ENCODE assay signal across 9 cellular contexts in the genomic region with DNA sequence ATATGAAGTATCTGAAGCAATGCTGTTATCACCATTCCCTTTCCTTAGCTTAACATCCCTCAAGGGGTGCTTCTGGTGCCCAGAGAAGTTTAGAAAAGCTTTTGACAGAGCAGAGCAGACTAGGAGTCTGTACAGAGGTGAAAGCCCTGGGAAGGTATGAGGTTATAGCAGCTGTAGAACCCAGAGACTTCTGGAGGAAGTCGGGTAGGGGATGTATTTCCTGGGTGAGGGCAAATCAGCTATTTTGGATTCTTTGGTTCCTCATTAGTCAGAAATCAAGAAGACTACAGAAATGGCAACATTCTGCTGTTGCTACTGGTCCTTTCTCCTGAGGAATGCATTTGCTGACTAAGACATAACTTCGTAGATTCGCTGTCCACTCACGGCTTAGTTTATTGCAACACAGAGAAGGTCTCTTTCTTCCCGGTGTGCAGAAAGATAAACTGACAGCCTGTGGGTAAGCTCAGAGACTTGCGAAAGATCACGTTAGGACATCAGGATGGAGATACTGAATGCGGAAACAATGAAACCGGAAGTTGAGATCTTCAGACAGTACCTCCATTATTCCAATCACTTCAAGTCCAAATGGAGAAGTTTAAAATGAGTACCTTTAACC. TPM values are rescaled to one million over a fixed set of nuclear protein-coding genes. Genes with fewer than 3 reads are reported as not detected.
DNase-seq lines count a peak whose midpoint lies in the region; ATAC-seq and TF ChIP-seq lines count a peak whose summit lies in the region.
"Had no signal": no experiment of that assay in that cellular context is flagged by ENCODE, and none has a peak within 500 bp of the region (broad histone marks: within the 10 kb centered on the region; RNA-seq: fewer than 3 reads in every experiment).

No MANE protein-coding gene starts in this region.

- H3K9ac ChIP-seq in OCI-LY1 (ENCODE audit: low read length): no peak overlapping the region

- no peaks in the 10 kb centered on the region for H3K9me2 ChIP-seq in OCI-LY1 (ENCODE audit: low read depth, low read length)

- 0 out of 2 replicates have a peak overlapping the region, but pooled peaks have one; percentile 27 for H3K4me2 ChIP-seq in OCI-LY1 (ENCODE audit: low read length)

- H3K79me2 ChIP-seq in OCI-LY1 (ENCODE audit: insufficient read depth, low read length): no peaks in the 10 kb centered on the region

- peaks cover 57% of the 10 kb centered on the region for H3K4me1 ChIP-seq in OCI-LY1 (ENCODE audit: insufficient read depth, low read length, severe bottlenecking)

- H3K9me3 ChIP-seq in OCI-LY1 (ENCODE audit: low read length): no peaks in the 10 kb centered on the region

- peak; percentile 23 for DNase-seq in fibroblast of gingiva (ENCODE audit: low read depth)
- DNase-seq in omental fat pad (ENCODE audit: low spot score): no peak
- DNase-seq in stimulated activated CD4-positive, alpha-beta T cell treated with anti-CD3 and anti-CD28 coated beads, Interleukin-15, amount 100 ng/mL, for 24 hours: no peak
- DNase-seq in middle frontal gyrus (ENCODE audit: extremely low spot score, low spot score): no peak
- no peak for DNase-seq in NCI-H446 treated with DMSO at 0.1 percent for 48 hours (lab: John Stamatoyannopoulos, UW)
- no peak for DNase-seq in central memory CD4-positive, alpha-beta T cell

- ATAC-seq in GM19438 (IDR thresholded peaks at IDR 0.05; ENCODE audit: low read depth, unreplicated experiment) (peak; percentile 40), omental fat pad (ENCODE audit: low FRiP score) (peak; percentile 81)
- ATAC-seq: natural killer cell treated with Interleukin-12 subunit alpha and Interleukin-12 subunit beta and Interleukin-15 and Interleukin-18, amount 100 ng/mL, for 72 hours had no signal

- peak overlapping the region; percentile 98 for H2AFZ ChIP-seq in OCI-LY1 (ENCODE audit: low read length)

- no peak for TF ChIP-seq CTCF in OCI-LY1 (IDR thresholded peaks at IDR 0.05; ENCODE audit: low read length)
- no peak for TF ChIP-seq CTCF in omental fat pad (IDR thresholded peaks at IDR 0.05)

- no peak overlapping the region for H3K4me3 ChIP-seq in OCI-LY1 (ENCODE audit: low read depth, low read length, poor library complexity, severe bottlenecking)

- peak overlapping the region; percentile 80 for H3K27ac ChIP-seq in OCI-LY1 (ENCODE audit: low read depth, low read length, poor library complexity, severe bottlenecking)

- no peaks in the 10 kb centered on the region for H3K36me3 ChIP-seq in OCI-LY1 (ENCODE audit: insufficient read depth, low read length)

- H3K27me3 ChIP-seq in OCI-LY1 (ENCODE audit: insufficient read depth, low read length): no peaks in the 10 kb centered on the region

- H4K20me1 ChIP-seq in OCI-LY1 (ENCODE audit: insufficient read depth, low read length): no peaks in the 10 kb centered on the region

- no peaks in the 10 kb centered on the region for H3F3A ChIP-seq in OCI-LY1 (ENCODE audit: insufficient read depth, low read length)

RNA-seq across cellular contexts. Expression of gene SESN3, which starts 25.3 kb away (rescaled TPM):
- total RNA-seq in omental fat pad: 10 to 100 TPM; 11.3 to 27.2 (median 19.4) TPM
